In genomic region chr10:75292794-75293455, GRCh38 we compare ENCODE assay signal across 26 cellular contexts.
"Had no signal": no experiment of that assay in that cellular context is flagged by ENCODE, and none has a peak within 500 bp of the region (broad histone marks: within the 10 kb centered on the region; RNA-seq: fewer than 3 reads in every experiment).

No MANE protein-coding gene starts in this region.

- H3K27ac Mint-ChIP-seq: activated naive CD4-positive, alpha-beta T cell treated with anti-CD3 and anti-CD28 coated beads for 36 hours; activated naive CD8-positive, alpha-beta T cell treated with anti-CD3 and anti-CD28 coated beads for 36 hours; activated T-helper 1 cell treated with anti-CD3 and anti-CD28 coated beads, Interleukin-12 subunit alpha, Interleukin-12 subunit beta, Interleukin-2, Interleukin-4 antibody, amounts not matched to agents 30 ng/mL and 10 ng/mL and 1 ng/mL, durations not matched to agents 14 hours and 24 hours and 36 hours; mesothelial cell of epicardium; naive B cell; stimulated activated naive B cell treated with anti-CD40 and anti-IgM and Interleukin-4, amounts not matched to agents 10 μg/mL and 1 μg/mL and 100 μg/mL, for 72 hours had no signal

- H3K4me3 ChIP-seq: ascending aorta, esophagus muscularis mucosa, right atrium auricular region, smooth muscle cell, stomach, tibial artery had no signal

- H3K9me3 Mint-ChIP-seq: activated T-helper 1 cell treated with anti-CD3 and anti-CD28 coated beads, Interleukin-12 subunit alpha, Interleukin-12 subunit beta, Interleukin-2, Interleukin-4 antibody, amounts not matched to agents 30 ng/mL and 10 ng/mL and 1 ng/mL, durations not matched to agents 14 hours and 24 hours and 36 hours; neural crest cell had no signal

- DNase-seq: activated CD4-positive, alpha-beta T cell treated with anti-CD3 and anti-CD28 coated beads for 4 hours; activated CD4-positive, alpha-beta T cell treated with anti-CD3 and anti-CD28 coated beads, Interleukin-2, amount 50 U/mL, for 4 hours; activated effector memory CD4-positive, alpha-beta T cell treated with anti-CD3 and anti-CD28 coated beads, Interleukin-2, amount 50 U/mL, for 16 hours; activated naive CD4-positive, alpha-beta T cell treated with anti-CD3 and anti-CD28 coated beads for 36 hours; activated naive CD8-positive, alpha-beta T cell treated with anti-CD3 and anti-CD28 coated beads for 36 hours; activated T-cell treated with anti-CD3 and anti-CD28 coated beads for 4 hours; caudate nucleus; foreskin melanocyte; glutamatergic neuron; islet precursor cell; left ventricle myocardium superior; mammary epithelial cell; naive B cell; occipital lobe; stimulated activated CD4-positive, alpha-beta T cell treated with anti-CD3 and anti-CD28 coated beads, Interleukin-2, amount 100 ng/mL, for 24 hours; stimulated activated naive B cell treated with anti-CD40 and anti-IgM and Interleukin-4, amounts not matched to agents 10 μg/mL and 1 μg/mL and 100 μg/mL, for 72 hours; stomach; T-helper 1 cell; tibial artery had no signal

- H3K4me1 Mint-ChIP-seq: activated naive CD8-positive, alpha-beta T cell treated with anti-CD3 and anti-CD28 coated beads for 36 hours; stimulated activated naive B cell treated with anti-CD40 and anti-IgM and Interleukin-4, amounts not matched to agents 10 μg/mL and 1 μg/mL and 100 μg/mL, for 72 hours had no signal

- H3K27me3 ChIP-seq: ascending aorta, esophagus muscularis mucosa, right atrium auricular region, stomach, tibial artery had no signal

- H3K4me2 ChIP-seq: smooth muscle cell had no signal

- H3K36me3 Mint-ChIP-seq: activated naive CD8-positive, alpha-beta T cell treated with anti-CD3 and anti-CD28 coated beads for 36 hours; mesothelial cell of epicardium; stimulated activated naive B cell treated with anti-CD40 and anti-IgM and Interleukin-4, amounts not matched to agents 10 μg/mL and 1 μg/mL and 100 μg/mL, for 72 hours had no signal

- H3K36me3 ChIP-seq: ascending aorta, esophagus muscularis mucosa, right atrium auricular region, stomach, tibial artery had no signal

- H3K4me3 Mint-ChIP-seq: activated naive CD4-positive, alpha-beta T cell treated with anti-CD3 and anti-CD28 coated beads for 36 hours; activated naive CD8-positive, alpha-beta T cell treated with anti-CD3 and anti-CD28 coated beads for 36 hours; activated T-helper 1 cell treated with anti-CD3 and anti-CD28 coated beads, Interleukin-12 subunit alpha, Interleukin-12 subunit beta, Interleukin-2, Interleukin-4 antibody, amounts not matched to agents 30 ng/mL and 10 ng/mL and 1 ng/mL, durations not matched to agents 14 hours and 24 hours and 36 hours; stimulated activated naive B cell treated with anti-CD40 and anti-IgM and Interleukin-4, amounts not matched to agents 10 μg/mL and 1 μg/mL and 100 μg/mL, for 72 hours had no signal

- ATAC-seq: left ventricle myocardium superior; stimulated activated naive B cell treated with anti-CD40 and anti-IgM and Interleukin-4, amounts not matched to agents 10 μg/mL and 1 μg/mL and 100 μg/mL, for 72 hours had no signal

- H3K9me3 ChIP-seq: right atrium auricular region, tibial artery had no signal
